Comparison of ENCODE assay signal across 26 cellular contexts in genomic region chr6:47261191-47261590, GRCh38.
"Had no signal": no experiment of that assay in that cellular context is flagged by ENCODE, and none has a peak within 500 bp of the region (broad histone marks: within the 10 kb centered on the region; RNA-seq: fewer than 3 reads in every experiment).

No MANE protein-coding gene starts in this region.

- H3K27me3 Mint-ChIP-seq: progenitor cell of endocrine pancreas had no signal

- H3K4me1 Mint-ChIP-seq: natural killer cell; stimulated activated effector memory CD8-positive, alpha-beta T cell treated with anti-CD3 and anti-CD28 coated beads, Interleukin-12 subunit alpha, Interleukin-12 subunit beta, amount 100 ng/mL, for 72 hours had no signal

- H3K4me1 ChIP-seq: esophagus squamous epithelium, left lung, parathyroid adenoma, tibial nerve, upper lobe of right lung, uterus had no signal

- H2AFZ ChIP-seq: neural progenitor cell, parathyroid adenoma had no signal

- H3K36me3 ChIP-seq: heart right ventricle, left lung, neural progenitor cell, thoracic aorta, tibial nerve, upper lobe of right lung, uterus had no signal

- H3K79me2 ChIP-seq: parathyroid adenoma had no signal

- H3K27me3 ChIP-seq: esophagus squamous epithelium, left lung, neural progenitor cell, tibial nerve, upper lobe of right lung, uterus had no signal

- FAIRE-seq: endometrium, islet of Langerhans had no signal

- H3K4me3 ChIP-seq: esophagus squamous epithelium, heart right ventricle, left lung, neural progenitor cell, thoracic aorta, tibial nerve, upper lobe of right lung, uterus had no signal

- H3K27ac ChIP-seq: esophagus squamous epithelium, heart right ventricle, left lung, neural progenitor cell, parathyroid adenoma, thoracic aorta, tibial nerve, upper lobe of right lung, uterus had no signal

- H3K4me2 ChIP-seq: neural progenitor cell had no signal

- H3K27ac Mint-ChIP-seq: effector memory CD8-positive, alpha-beta T cell; natural killer cell; neural progenitor cell; progenitor cell of endocrine pancreas; stimulated activated effector memory CD8-positive, alpha-beta T cell treated with anti-CD3 and anti-CD28 coated beads, Interleukin-12 subunit alpha, Interleukin-12 subunit beta, amount 100 ng/mL, for 72 hours had no signal

- H3K36me3 Mint-ChIP-seq: natural killer cell; stimulated activated effector memory CD8-positive, alpha-beta T cell treated with anti-CD3 and anti-CD28 coated beads, Interleukin-12 subunit alpha, Interleukin-12 subunit beta, amount 100 ng/mL, for 72 hours had no signal

- DNase-seq: cortex of kidney; effector memory CD8-positive, alpha-beta T cell; erythroblast; esophagus squamous epithelium; foreskin melanocyte; glutamatergic neuron; heart right ventricle; hippocampal formation; left cardiac atrium; left lung; mesenchymal stem cell; midbrain; natural killer cell; stimulated activated CD4-positive, alpha-beta T cell treated with anti-CD3 and anti-CD28 coated beads, Interleukin-2, amount 100 ng/mL, for 24 hours; stimulated activated CD4-positive, alpha-beta T cell treated with anti-CD3 and anti-CD28 coated beads, Interleukin-4, amount 100 ng/mL, for 24 hours; stimulated activated naive CD4-positive, alpha-beta T cell treated with Interleukin-2 at 50 U/mL for 16 hours; upper lobe of right lung; uterus had no signal

- H3K9me3 ChIP-seq: esophagus squamous epithelium, heart right ventricle, left lung, thoracic aorta, tibial nerve, upper lobe of right lung, uterus had no signal

- H3K9ac ChIP-seq: neural progenitor cell, parathyroid adenoma had no signal

- H3K4me3 Mint-ChIP-seq: effector memory CD8-positive, alpha-beta T cell; natural killer cell; neural progenitor cell; stimulated activated effector memory CD8-positive, alpha-beta T cell treated with anti-CD3 and anti-CD28 coated beads, Interleukin-12 subunit alpha, Interleukin-12 subunit beta, amount 100 ng/mL, for 72 hours had no signal

- H3K9me3 Mint-ChIP-seq: effector memory CD8-positive, alpha-beta T cell; neural progenitor cell; stimulated activated effector memory CD8-positive, alpha-beta T cell treated with anti-CD3 and anti-CD28 coated beads, Interleukin-12 subunit alpha, Interleukin-12 subunit beta, amount 100 ng/mL, for 72 hours had no signal
